ENCODE assay signal across 13 cellular contexts in genomic region chr11:81886406-81887075, GRCh38.
DNase-seq lines count a peak whose midpoint lies in the region; ATAC-seq lines count a peak whose summit lies in the region.
"Had no signal": no experiment of that assay in that cellular context is flagged by ENCODE, and none has a peak within 500 bp of the region (broad histone marks: within the 10 kb centered on the region; RNA-seq: fewer than 3 reads in every experiment).

No MANE protein-coding gene starts in this region.

- H3K36me3 Mint-ChIP-seq in activated T-cell treated with anti-CD3 and anti-CD28 coated beads, Interleukin-2, amount 50 U/mL, for 4 hours (ENCODE audit: insufficient read depth) = no peaks in the 10 kb centered on the region
- no peaks in the 10 kb centered on the region for H3K36me3 Mint-ChIP-seq in activated T-cell treated with anti-CD3 and anti-CD28 coated beads, Interleukin-2, amount 50 U/mL, for 24 hours (ENCODE audit: low read depth)
- no peaks in the 10 kb centered on the region for H3K36me3 Mint-ChIP-seq in activated naive CD8-positive, alpha-beta T cell treated with anti-CD3 and anti-CD28 coated beads, Interleukin-2, amount 50 U/mL, for 24 hours (ENCODE audit: low read depth)
- peaks cover 3% of the 10 kb centered on the region for H3K36me3 Mint-ChIP-seq in activated naive CD8-positive, alpha-beta T cell treated with anti-CD3 and anti-CD28 coated beads for 36 hours
- H3K36me3 Mint-ChIP-seq: CD4-positive, CD25-positive, alpha-beta regulatory T cell had no signal

- no peaks in the 10 kb centered on the region for H3K27me3 Mint-ChIP-seq in activated T-cell treated with anti-CD3 and anti-CD28 coated beads, Interleukin-2, amount 50 U/mL, for 4 hours (ENCODE audit: low read depth)
- no peaks in the 10 kb centered on the region for H3K27me3 Mint-ChIP-seq in activated T-cell treated with anti-CD3 and anti-CD28 coated beads, Interleukin-2, amount 50 U/mL, for 24 hours
- H3K27me3 Mint-ChIP-seq in activated naive CD8-positive, alpha-beta T cell treated with anti-CD3 and anti-CD28 coated beads, Interleukin-2, amount 50 U/mL, for 24 hours = no peaks in the 10 kb centered on the region
- H3K27me3 Mint-ChIP-seq in activated naive CD8-positive, alpha-beta T cell treated with anti-CD3 and anti-CD28 coated beads for 36 hours = no peaks in the 10 kb centered on the region
- H3K27me3 Mint-ChIP-seq in stimulated activated naive CD8-positive, alpha-beta T cell treated with anti-CD3 and anti-CD28 coated beads, Interleukin-15, amount 100 ng/mL, for 72 hours = no peaks in the 10 kb centered on the region
- H3K27me3 Mint-ChIP-seq: CD4-positive, CD25-positive, alpha-beta regulatory T cell had no signal

- no peaks in the 10 kb centered on the region for H3K4me1 Mint-ChIP-seq in activated T-cell treated with anti-CD3 and anti-CD28 coated beads, Interleukin-2, amount 50 U/mL, for 4 hours (ENCODE audit: low read depth)
- H3K4me1 Mint-ChIP-seq in activated T-cell treated with anti-CD3 and anti-CD28 coated beads, Interleukin-2, amount 50 U/mL, for 24 hours (ENCODE audit: low read depth) = peaks cover 12% of the 10 kb centered on the region
- peaks cover 9% of the 10 kb centered on the region for H3K4me1 Mint-ChIP-seq in activated naive CD8-positive, alpha-beta T cell treated with anti-CD3 and anti-CD28 coated beads, Interleukin-2, amount 50 U/mL, for 24 hours
- H3K4me1 Mint-ChIP-seq in activated naive CD8-positive, alpha-beta T cell treated with anti-CD3 and anti-CD28 coated beads for 36 hours = peaks cover 9% of the 10 kb centered on the region
- H3K4me1 Mint-ChIP-seq in stimulated activated naive CD8-positive, alpha-beta T cell treated with anti-CD3 and anti-CD28 coated beads, Interleukin-15, amount 100 ng/mL, for 72 hours = peaks cover 12% of the 10 kb centered on the region
- H3K4me1 Mint-ChIP-seq: CD4-positive, CD25-positive, alpha-beta regulatory T cell had no signal

- peaks cover 10% of the 10 kb centered on the region for H3K9me3 Mint-ChIP-seq in activated T-cell treated with anti-CD3 and anti-CD28 coated beads, Interleukin-2, amount 50 U/mL, for 4 hours
- H3K9me3 Mint-ChIP-seq in activated T-cell treated with anti-CD3 and anti-CD28 coated beads, Interleukin-2, amount 50 U/mL, for 24 hours = peaks cover 4% of the 10 kb centered on the region
- H3K9me3 Mint-ChIP-seq in activated naive CD8-positive, alpha-beta T cell treated with anti-CD3 and anti-CD28 coated beads, Interleukin-2, amount 50 U/mL, for 24 hours = peaks cover 9% of the 10 kb centered on the region
- peaks cover 9% of the 10 kb centered on the region for H3K9me3 Mint-ChIP-seq in activated naive CD8-positive, alpha-beta T cell treated with anti-CD3 and anti-CD28 coated beads for 36 hours
- peaks cover 15% of the 10 kb centered on the region in 2 donors for H3K9me3 Mint-ChIP-seq in stimulated activated naive CD8-positive, alpha-beta T cell treated with anti-CD3 and anti-CD28 coated beads, Interleukin-15, amount 100 ng/mL, for 72 hours

- H3K4me3 Mint-ChIP-seq in activated T-cell treated with anti-CD3 and anti-CD28 coated beads, Interleukin-2, amount 50 U/mL, for 4 hours = no peak overlapping the region
- H3K4me3 Mint-ChIP-seq in activated T-cell treated with anti-CD3 and anti-CD28 coated beads, Interleukin-2, amount 50 U/mL, for 24 hours = no peak overlapping the region
- H3K4me3 Mint-ChIP-seq in activated naive CD8-positive, alpha-beta T cell treated with anti-CD3 and anti-CD28 coated beads, Interleukin-2, amount 50 U/mL, for 24 hours = no peak overlapping the region
- no peak overlapping the region for H3K4me3 Mint-ChIP-seq in activated naive CD8-positive, alpha-beta T cell treated with anti-CD3 and anti-CD28 coated beads for 36 hours
- no peak overlapping the region for H3K4me3 Mint-ChIP-seq in stimulated activated naive CD8-positive, alpha-beta T cell treated with anti-CD3 and anti-CD28 coated beads, Interleukin-15, amount 100 ng/mL, for 72 hours
- H3K4me3 Mint-ChIP-seq: HFFc6 had no signal

- ATAC-seq in activated CD4-positive, CD25-positive, alpha-beta regulatory T cell treated with anti-CD3 and anti-CD28 coated beads, Interleukin-2, amount 50 U/mL, for 24 hours = peak; percentile 87 to 94
- peak; percentile 90 to 96 for ATAC-seq in activated T-cell treated with anti-CD3 and anti-CD28 coated beads, Interleukin-2, amount 50 U/mL, for 4 hours
- peak; percentile 84 for ATAC-seq in activated naive CD8-positive, alpha-beta T cell treated with anti-CD3 and anti-CD28 coated beads, Interleukin-2, amount 50 U/mL, for 24 hours
- ATAC-seq in stimulated activated naive CD8-positive, alpha-beta T cell treated with anti-CD3 and anti-CD28 coated beads, Interleukin-15, amount 100 ng/mL, for 72 hours = peak; percentile 91
- ATAC-seq in GM19455 (IDR thresholded peaks at IDR 0.05; ENCODE audit: unreplicated experiment) = no peak

- DNase-seq in activated CD4-positive, CD25-positive, alpha-beta regulatory T cell treated with anti-CD3 and anti-CD28 coated beads, Interleukin-2, amount 50 U/mL, for 72 hours = no peak
- no peak for DNase-seq in activated T-cell treated with anti-CD3 and anti-CD28 coated beads, Interleukin-2, amount 50 U/mL, for 4 hours
- no peak for DNase-seq in activated T-cell treated with anti-CD3 and anti-CD28 coated beads, Interleukin-2, amount 50 U/mL, for 24 hours
- DNase-seq in activated naive CD8-positive, alpha-beta T cell treated with anti-CD3 and anti-CD28 coated beads, Interleukin-2, amount 50 U/mL, for 24 hours = no peak
- DNase-seq in activated naive CD8-positive, alpha-beta T cell treated with anti-CD3 and anti-CD28 coated beads for 36 hours = no peak
- DNase-seq in stimulated activated naive CD8-positive, alpha-beta T cell treated with anti-CD3 and anti-CD28 coated beads, Interleukin-15, amount 100 ng/mL, for 72 hours = no peak
- DNase-seq: 8988T; CD4-positive, CD25-positive, alpha-beta regulatory T cell; DMS53; GF-D8; HFFc6 had no signal

- no peak overlapping the region for H3K27ac Mint-ChIP-seq in activated T-cell treated with anti-CD3 and anti-CD28 coated beads, Interleukin-2, amount 50 U/mL, for 24 hours
- no peak overlapping the region for H3K27ac Mint-ChIP-seq in activated naive CD8-positive, alpha-beta T cell treated with anti-CD3 and anti-CD28 coated beads, Interleukin-2, amount 50 U/mL, for 24 hours
- H3K27ac Mint-ChIP-seq in activated naive CD8-positive, alpha-beta T cell treated with anti-CD3 and anti-CD28 coated beads for 36 hours = no peak overlapping the region
- H3K27ac Mint-ChIP-seq in stimulated activated naive CD8-positive, alpha-beta T cell treated with anti-CD3 and anti-CD28 coated beads, Interleukin-15, amount 100 ng/mL, for 72 hours = no peak overlapping the region
- H3K27ac Mint-ChIP-seq: CD4-positive, CD25-positive, alpha-beta regulatory T cell; HFFc6 had no signal
